In the genomic region with DNA sequence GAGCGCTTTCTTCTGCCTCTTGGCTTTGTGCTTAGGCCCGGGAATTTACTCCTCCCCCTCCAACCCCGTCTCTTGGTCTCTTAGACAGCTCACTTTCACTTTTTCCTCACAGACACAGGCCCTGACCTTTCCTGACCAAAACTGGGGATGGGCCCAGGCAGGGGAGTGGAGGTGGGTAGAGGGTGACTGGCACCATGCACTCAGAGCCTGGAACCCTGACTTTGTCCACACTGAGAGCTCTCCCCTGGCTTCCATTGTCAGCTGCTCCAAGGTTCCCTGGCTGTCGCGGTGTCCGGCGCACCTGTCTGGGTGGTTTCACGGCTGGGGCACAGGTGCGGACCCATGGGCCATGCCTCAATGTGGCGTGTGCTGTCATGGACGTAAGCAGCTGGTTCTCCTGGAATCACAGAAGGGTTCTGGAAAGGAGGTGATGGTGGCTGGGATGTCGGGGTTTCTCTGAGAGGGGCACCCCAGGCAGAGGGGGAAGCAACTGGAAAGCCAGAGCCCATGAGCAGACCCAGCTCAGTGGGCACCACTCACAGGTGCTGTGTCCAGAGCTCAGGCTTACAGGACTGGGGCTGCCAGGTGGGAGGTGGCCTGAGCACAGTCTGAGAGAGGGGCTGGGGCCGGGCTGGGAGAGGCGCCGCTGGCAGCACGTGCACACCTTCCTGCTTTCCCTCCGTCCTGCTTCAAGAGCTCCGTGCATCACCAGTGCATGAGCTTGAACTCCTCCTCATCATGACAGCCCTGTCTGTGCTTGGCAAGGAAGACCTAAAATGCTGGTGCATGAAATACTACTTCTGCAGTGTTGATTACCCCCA, we compare ENCODE assay signal across 18 cellular contexts. TPM values are rescaled to one million over a fixed set of nuclear protein-coding genes. Genes with fewer than 3 reads are reported as not detected.
DNase-seq lines count a peak whose midpoint lies in the region; ATAC-seq and TF ChIP-seq lines count a peak whose summit lies in the region.
"Had no signal": no experiment of that assay in that cellular context is flagged by ENCODE, and none has a peak within 500 bp of the region (broad histone marks: within the 10 kb centered on the region; RNA-seq: fewer than 3 reads in every experiment).

No MANE protein-coding gene starts in this region.

- peak overlapping the region; percentile 32 for H3K27ac ChIP-seq in naive thymus-derived CD4-positive, alpha-beta T cell (ENCODE audit: low read depth, low read length)
- peak overlapping the region in 3 of 4 donors; percentile 0 to 51 (median 39) for H3K27ac ChIP-seq in tibial nerve
- H3K27ac ChIP-seq: psoas muscle, WERI-Rb-1 had no signal

- WGBS in tibial nerve, 2 donors, result 86 to 88% methylated on average over 10 to 18 of the region's 18 CpGs

- TF ChIP-seq CTCF in tibial nerve (IDR thresholded peaks at IDR 0.05), result no peak

- H3K4me3 ChIP-seq in naive thymus-derived CD4-positive, alpha-beta T cell (ENCODE audit: low read length), result no peak overlapping the region
- no peak overlapping the region for H3K4me3 ChIP-seq in tibial nerve
- H3K4me3 ChIP-seq: psoas muscle had no signal

- peak; percentile 21 to 44 for ATAC-seq in left cardiac atrium
- no peak for ATAC-seq in left ventricle myocardium superior
- no peak for ATAC-seq in naive thymus-derived CD4-positive, alpha-beta T cell
- no peak for ATAC-seq in HG03460 (IDR thresholded peaks at IDR 0.05; ENCODE audit: unreplicated experiment)
- ATAC-seq: psoas muscle had no signal

- no peak overlapping the region for H3K4me3 Mint-ChIP-seq in activated naive CD8-positive, alpha-beta T cell
- H3K4me3 Mint-ChIP-seq in naive thymus-derived CD4-positive, alpha-beta T cell, result no peak overlapping the region

- peak overlapping the region; percentile 76 for H3K27ac Mint-ChIP-seq in activated naive CD8-positive, alpha-beta T cell
- H3K27ac Mint-ChIP-seq in naive thymus-derived CD4-positive, alpha-beta T cell, result peak overlapping the region in 8 of 9 donors; percentile 21 to 89 (median 71)

- intact Hi-C loops in left cardiac atrium (cut with DNase I), result no loop called here
- intact Hi-C loops in left ventricle myocardium superior (cut with micrococcal nuclease), result no loop called here
- intact Hi-C loops in naive thymus-derived CD4-positive, alpha-beta T cell (cut with micrococcal nuclease), result loop anchor here in 1 of 2 donors (2.0 kb wide), 1 partner anchor 15 kb away; no protein-coding TSS in a partner anchor

- TF ChIP-seq POLR2A in tibial nerve (IDR thresholded peaks at IDR 0.05), result no peak

- POLR2A ChIA-PET in naive thymus-derived CD4-positive, alpha-beta T cell (lab: Charles Lee), result interaction anchor here (0.7 to 2.7 kb wide), 2 partner anchors 15 to 30 kb away, joined by 3 to 6 read pairs; no protein-coding TSS in a partner anchor

- peaks cover 5% of the 10 kb centered on the region for H3K36me3 Mint-ChIP-seq in activated naive CD8-positive, alpha-beta T cell
- H3K36me3 Mint-ChIP-seq in naive thymus-derived CD4-positive, alpha-beta T cell, result peaks cover 0 to 36% (median 12%) of the 10 kb centered on the region in 5 donors

- TF ChIP-seq EP300 in tibial nerve (IDR thresholded peaks at IDR 0.05), result no peak

- H3K4me1 ChIP-seq in naive thymus-derived CD4-positive, alpha-beta T cell (ENCODE audit: control insufficient read depth in 2 of 2, insufficient read depth in 2 of 2, low read length in 2 of 2), result peaks cover 24 to 28% of the 10 kb centered on the region in 2 donors
- peaks cover 0 to 17% (median 3%) of the 10 kb centered on the region in 4 donors for H3K4me1 ChIP-seq in tibial nerve
- H3K4me1 ChIP-seq: psoas muscle had no signal

- H3K36me3 ChIP-seq in naive thymus-derived CD4-positive, alpha-beta T cell (ENCODE audit: control insufficient read depth in 2 of 3, insufficient read depth in 3 of 3, low read length in 3 of 3), result peaks cover 0 to 68% (median 10%) of the 10 kb centered on the region in 3 experiments
- peaks cover 0 to 36% (median 0%) of the 10 kb centered on the region in 3 donors for H3K36me3 ChIP-seq in tibial nerve

- no peaks in the 10 kb centered on the region for H3K27me3 ChIP-seq in naive thymus-derived CD4-positive, alpha-beta T cell (ENCODE audit: control insufficient read depth in 2 of 2, insufficient read depth in 2 of 2, low read length in 2 of 2)
- H3K27me3 ChIP-seq in tibial nerve, result no peaks in the 10 kb centered on the region

- no peaks in the 10 kb centered on the region for H3K27me3 Mint-ChIP-seq in activated naive CD8-positive, alpha-beta T cell
- no peaks in the 10 kb centered on the region for H3K27me3 Mint-ChIP-seq in naive thymus-derived CD4-positive, alpha-beta T cell

- CTCF ChIA-PET in naive thymus-derived CD4-positive, alpha-beta T cell (lab: Charles Lee), result interaction anchor here (1.2 kb wide), 1 partner anchor 11 kb away, joined by 4 read pairs; no protein-coding TSS in a partner anchor

- H3K9me3 ChIP-seq in naive thymus-derived CD4-positive, alpha-beta T cell (ENCODE audit: control insufficient read depth in 2 of 3, low read length in 3 of 3), result no peaks in the 10 kb centered on the region
- H3K9me3 ChIP-seq in tibial nerve, result no peaks in the 10 kb centered on the region
- H3K9me3 ChIP-seq: psoas muscle had no signal

- H3K9me3 Mint-ChIP-seq in activated naive CD8-positive, alpha-beta T cell (ENCODE audit: low read depth), result no peaks in the 10 kb centered on the region
- H3K9me3 Mint-ChIP-seq in naive thymus-derived CD4-positive, alpha-beta T cell, result no peaks in the 10 kb centered on the region

- peaks cover 60% of the 10 kb centered on the region for H3K4me1 Mint-ChIP-seq in activated naive CD8-positive, alpha-beta T cell (ENCODE audit: low read depth)
- H3K4me1 Mint-ChIP-seq in naive thymus-derived CD4-positive, alpha-beta T cell, result peaks cover 41 to 71% (median 62%) of the 10 kb centered on the region in 7 donors

- DNase-seq in left cardiac atrium (no peak), left ventricle myocardium superior (no peak), tibial nerve (ENCODE audit: low spot score in 2 of 2) (no peak), HPDE6-E6E7 (ENCODE audit: extremely low spot score) (no peak)
- no peak for DNase-seq in naive thymus-derived CD4-positive, alpha-beta T cell
- DNase-seq in stimulated activated CD4-positive, alpha-beta T cell treated with anti-CD3 and anti-CD28 coated beads, Interleukin-4, amount 100 ng/mL, for 4 hours, result no peak
- DNase-seq: DND-41; effector CD4-positive, alpha-beta T cell; NCI-H1930; NCI-H82; psoas muscle; SHP77; stimulated activated CD4-positive, alpha-beta T cell treated with anti-CD3 and anti-CD28 coated beads, Interleukin-1b, Interleukin-23, amount 100 ng/mL, for 48 hours; stimulated activated CD8-positive, alpha-beta memory T cell treated with anti-CD3 and anti-CD28 coated beads, Interleukin-4, amount 100 ng/mL, for 48 hours; WERI-Rb-1 had no signal

RNA-seq across cellular contexts. Expression of gene C1QTNF9, which starts 28.0 kb away (rescaled TPM):
- total RNA-seq in left cardiac atrium (1 to 10 TPM in 1 of 2 donors, under 1 TPM in 1; 0.47 to 1.7 TPM), left ventricle myocardium superior (3.9 TPM), tibial nerve (1 to 10 TPM in 1 of 4 donors, under 1 TPM in 1, not detected in 2; 0.63 to 5.9 TPM)
- under 1 TPM in 1 of 5 experiments, not detected in 4; 0.19 TPM for total RNA-seq in naive thymus-derived CD4-positive, alpha-beta T cell
- polyA plus RNA-seq in naive thymus-derived CD4-positive, alpha-beta T cell, result not detected
- total RNA-seq: fibroblast of villous mesenchyme had no signal

Comparison
In these comparisons a context has a peak if more than half of its experiments do, and no peak if none do; other contexts are left out.
1. ATAC-seq: peak in left cardiac atrium (2 of 2); none in left ventricle myocardium superior (single experiment), naive thymus-derived CD4-positive, alpha-beta T cell (single experiment) and HG03460 (single experiment).